ENCODE assay signal across 1 cellular context in the genomic region with DNA sequence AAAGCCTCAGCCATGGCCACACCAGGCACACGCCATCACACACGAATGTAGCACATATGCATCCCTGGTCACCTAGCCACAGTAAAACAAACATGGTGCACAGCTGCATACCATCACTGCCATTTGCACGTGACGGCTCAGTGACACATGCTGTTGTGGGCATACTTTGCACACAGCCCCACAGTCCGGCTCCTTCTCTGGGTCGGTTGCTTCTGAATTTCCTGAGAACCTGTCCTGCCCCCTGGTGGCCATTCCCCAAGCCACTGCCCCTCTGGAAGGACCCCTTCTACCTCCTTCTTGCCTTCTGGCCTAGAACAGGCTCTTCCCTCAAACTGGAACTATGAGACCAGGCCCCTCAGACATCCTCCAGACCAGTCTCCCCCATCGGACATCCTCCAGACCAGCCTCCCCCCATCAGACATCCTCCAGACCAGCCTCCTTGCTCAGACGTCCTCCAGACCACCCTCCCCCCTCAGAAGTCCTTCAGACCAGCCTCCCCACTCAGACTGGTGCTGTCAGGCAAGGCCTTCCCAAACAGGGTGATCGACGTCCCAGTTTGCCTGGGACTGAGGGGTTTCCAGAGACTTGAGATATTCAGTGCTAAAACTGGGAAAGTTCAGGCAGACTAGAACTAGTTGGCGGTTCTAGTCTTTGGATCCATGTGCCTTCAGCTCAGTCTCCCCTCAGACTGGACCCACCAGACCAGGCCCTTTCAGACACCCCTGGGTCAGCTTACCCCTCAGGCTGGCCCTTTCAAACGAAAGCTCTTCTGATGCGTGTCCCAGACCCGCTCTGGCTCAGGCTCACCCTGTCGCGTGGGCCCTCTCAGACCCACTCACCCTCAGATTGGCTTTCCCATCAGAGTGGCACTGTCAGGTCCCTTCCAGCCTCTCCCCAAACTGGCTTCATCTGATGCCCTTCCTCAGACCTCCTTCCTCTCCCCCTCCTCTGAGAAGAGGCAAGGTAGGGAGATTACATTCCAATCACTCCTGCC.
TF ChIP-seq lines count a peak whose summit lies in the region.

No MANE protein-coding gene starts in this region.

TF ChIP-seq in GM23338, 12 proteins besides CTCF, POLR2A, EP300 and RAD21 (continued from another document):
- TF ChIP-seq, protein P1, sequence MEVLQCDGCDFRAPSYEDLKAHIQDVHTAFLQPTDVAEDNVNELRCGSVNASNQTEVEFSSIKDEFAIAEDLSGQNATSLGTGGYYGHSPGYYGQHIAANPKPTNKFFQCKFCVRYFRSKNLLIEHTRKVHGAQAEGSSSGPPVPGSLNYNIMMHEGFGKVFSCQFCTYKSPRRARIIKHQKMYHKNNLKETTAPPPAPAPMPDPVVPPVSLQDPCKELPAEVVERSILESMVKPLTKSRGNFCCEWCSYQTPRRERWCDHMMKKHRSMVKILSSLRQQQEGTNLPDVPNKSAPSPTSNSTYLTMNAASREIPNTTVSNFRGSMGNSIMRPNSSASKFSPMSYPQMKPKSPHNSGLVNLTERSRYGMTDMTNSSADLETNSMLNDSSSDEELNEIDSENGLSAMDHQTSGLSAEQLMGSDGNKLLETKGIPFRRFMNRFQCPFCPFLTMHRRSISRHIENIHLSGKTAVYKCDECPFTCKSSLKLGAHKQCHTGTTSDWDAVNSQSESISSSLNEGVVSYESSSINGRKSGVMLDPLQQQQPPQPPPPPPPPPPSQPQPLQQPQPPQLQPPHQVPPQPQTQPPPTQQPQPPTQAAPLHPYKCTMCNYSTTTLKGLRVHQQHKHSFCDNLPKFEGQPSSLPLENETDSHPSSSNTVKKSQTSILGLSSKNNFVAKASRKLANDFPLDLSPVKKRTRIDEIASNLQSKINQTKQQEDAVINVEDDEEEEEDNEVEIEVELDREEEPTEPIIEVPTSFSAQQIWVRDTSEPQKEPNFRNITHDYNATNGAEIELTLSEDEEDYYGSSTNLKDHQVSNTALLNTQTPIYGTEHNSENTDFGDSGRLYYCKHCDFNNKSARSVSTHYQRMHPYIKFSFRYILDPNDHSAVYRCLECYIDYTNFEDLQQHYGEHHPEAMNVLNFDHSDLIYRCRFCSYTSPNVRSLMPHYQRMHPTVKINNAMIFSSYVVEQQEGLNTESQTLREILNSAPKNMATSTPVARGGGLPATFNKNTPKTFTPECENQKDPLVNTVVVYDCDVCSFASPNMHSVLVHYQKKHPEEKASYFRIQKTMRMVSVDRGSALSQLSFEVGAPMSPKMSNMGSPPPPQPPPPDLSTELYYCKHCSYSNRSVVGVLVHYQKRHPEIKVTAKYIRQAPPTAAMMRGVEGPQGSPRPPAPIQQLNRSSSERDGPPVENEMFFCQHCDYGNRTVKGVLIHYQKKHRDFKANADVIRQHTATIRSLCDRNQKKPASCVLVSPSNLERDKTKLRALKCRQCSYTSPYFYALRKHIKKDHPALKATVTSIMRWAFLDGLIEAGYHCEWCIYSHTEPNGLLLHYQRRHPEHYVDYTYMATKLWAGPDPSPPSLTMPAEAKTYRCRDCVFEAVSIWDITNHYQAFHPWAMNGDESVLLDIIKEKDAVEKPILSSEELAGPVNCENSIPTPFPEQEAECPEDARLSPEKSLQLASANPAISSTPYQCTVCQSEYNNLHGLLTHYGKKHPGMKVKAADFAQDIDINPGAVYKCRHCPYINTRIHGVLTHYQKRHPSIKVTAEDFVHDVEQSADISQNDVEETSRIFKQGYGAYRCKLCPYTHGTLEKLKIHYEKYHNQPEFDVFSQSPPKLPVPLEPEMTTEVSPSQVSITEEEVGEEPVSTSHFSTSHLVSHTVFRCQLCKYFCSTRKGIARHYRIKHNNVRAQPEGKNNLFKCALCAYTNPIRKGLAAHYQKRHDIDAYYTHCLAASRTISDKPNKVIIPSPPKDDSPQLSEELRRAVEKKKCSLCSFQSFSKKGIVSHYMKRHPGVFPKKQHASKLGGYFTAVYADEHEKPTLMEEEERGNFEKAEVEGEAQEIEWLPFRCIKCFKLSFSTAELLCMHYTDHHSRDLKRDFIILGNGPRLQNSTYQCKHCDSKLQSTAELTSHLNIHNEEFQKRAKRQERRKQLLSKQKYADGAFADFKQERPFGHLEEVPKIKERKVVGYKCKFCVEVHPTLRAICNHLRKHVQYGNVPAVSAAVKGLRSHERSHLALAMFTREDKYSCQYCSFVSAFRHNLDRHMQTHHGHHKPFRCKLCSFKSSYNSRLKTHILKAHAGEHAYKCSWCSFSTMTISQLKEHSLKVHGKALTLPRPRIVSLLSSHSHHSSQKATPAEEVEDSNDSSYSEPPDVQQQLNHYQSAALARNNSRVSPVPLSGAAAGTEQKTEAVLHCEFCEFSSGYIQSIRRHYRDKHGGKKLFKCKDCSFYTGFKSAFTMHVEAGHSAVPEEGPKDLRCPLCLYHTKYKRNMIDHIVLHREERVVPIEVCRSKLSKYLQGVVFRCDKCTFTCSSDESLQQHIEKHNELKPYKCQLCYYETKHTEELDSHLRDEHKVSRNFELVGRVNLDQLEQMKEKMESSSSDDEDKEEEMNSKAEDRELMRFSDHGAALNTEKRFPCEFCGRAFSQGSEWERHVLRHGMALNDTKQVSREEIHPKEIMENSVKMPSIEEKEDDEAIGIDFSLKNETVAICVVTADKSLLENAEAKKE (CRISPR knock-in tag; IDR thresholded peaks at IDR 0.05), result no peak
- TF ChIP-seq ZNF114 (CRISPR knock-in tag; IDR thresholded peaks at IDR 0.05), result no peak
- TF ChIP-seq, protein P2, sequence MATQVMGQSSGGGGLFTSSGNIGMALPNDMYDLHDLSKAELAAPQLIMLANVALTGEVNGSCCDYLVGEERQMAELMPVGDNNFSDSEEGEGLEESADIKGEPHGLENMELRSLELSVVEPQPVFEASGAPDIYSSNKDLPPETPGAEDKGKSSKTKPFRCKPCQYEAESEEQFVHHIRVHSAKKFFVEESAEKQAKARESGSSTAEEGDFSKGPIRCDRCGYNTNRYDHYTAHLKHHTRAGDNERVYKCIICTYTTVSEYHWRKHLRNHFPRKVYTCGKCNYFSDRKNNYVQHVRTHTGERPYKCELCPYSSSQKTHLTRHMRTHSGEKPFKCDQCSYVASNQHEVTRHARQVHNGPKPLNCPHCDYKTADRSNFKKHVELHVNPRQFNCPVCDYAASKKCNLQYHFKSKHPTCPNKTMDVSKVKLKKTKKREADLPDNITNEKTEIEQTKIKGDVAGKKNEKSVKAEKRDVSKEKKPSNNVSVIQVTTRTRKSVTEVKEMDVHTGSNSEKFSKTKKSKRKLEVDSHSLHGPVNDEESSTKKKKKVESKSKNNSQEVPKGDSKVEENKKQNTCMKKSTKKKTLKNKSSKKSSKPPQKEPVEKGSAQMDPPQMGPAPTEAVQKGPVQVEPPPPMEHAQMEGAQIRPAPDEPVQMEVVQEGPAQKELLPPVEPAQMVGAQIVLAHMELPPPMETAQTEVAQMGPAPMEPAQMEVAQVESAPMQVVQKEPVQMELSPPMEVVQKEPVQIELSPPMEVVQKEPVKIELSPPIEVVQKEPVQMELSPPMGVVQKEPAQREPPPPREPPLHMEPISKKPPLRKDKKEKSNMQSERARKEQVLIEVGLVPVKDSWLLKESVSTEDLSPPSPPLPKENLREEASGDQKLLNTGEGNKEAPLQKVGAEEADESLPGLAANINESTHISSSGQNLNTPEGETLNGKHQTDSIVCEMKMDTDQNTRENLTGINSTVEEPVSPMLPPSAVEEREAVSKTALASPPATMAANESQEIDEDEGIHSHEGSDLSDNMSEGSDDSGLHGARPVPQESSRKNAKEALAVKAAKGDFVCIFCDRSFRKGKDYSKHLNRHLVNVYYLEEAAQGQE (IDR thresholded peaks at IDR 0.05; ENCODE audit: unreplicated experiment), result no peak
- TF ChIP-seq, protein P3, sequence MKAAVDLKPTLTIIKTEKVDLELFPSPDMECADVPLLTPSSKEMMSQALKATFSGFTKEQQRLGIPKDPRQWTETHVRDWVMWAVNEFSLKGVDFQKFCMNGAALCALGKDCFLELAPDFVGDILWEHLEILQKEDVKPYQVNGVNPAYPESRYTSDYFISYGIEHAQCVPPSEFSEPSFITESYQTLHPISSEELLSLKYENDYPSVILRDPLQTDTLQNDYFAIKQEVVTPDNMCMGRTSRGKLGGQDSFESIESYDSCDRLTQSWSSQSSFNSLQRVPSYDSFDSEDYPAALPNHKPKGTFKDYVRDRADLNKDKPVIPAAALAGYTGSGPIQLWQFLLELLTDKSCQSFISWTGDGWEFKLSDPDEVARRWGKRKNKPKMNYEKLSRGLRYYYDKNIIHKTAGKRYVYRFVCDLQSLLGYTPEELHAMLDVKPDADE (IDR thresholded peaks at IDR 0.05), result no peak
- TF ChIP-seq STAT1 (IDR thresholded peaks at IDR 0.05; ENCODE audit: unreplicated experiment), result no peak
- TF ChIP-seq EZH2 (IDR thresholded peaks at IDR 0.05; ENCODE audit: low read depth, unreplicated experiment), result no peak
- TF ChIP-seq EZH2phosphoT487 (IDR thresholded peaks at IDR 0.05; ENCODE audit: unreplicated experiment), result no peak
- TF ChIP-seq ZNF331 (CRISPR knock-in tag; IDR thresholded peaks at IDR 0.05; ENCODE audit: low read depth), result no peak
- TF ChIP-seq CREB1 (CRISPR knock-in tag; IDR thresholded peaks at IDR 0.05; ENCODE audit: low read depth), result no peak
